In genomic region chr19:33333151-33333550, GRCh38 we compare ENCODE assay signal across 30 cellular contexts. TPM values are rescaled to one million over a fixed set of nuclear protein-coding genes. Genes with fewer than 3 reads are reported as not detected.
"Had no signal": no experiment of that assay in that cellular context is flagged by ENCODE, and none has a peak within 500 bp of the region (broad histone marks: within the 10 kb centered on the region; RNA-seq: fewer than 3 reads in every experiment).

No MANE protein-coding gene starts in this region.

- H3K36me3 ChIP-seq: MG63, Peyer's patch, SJSA1 had no signal

- H3K27me3 ChIP-seq: MG63, Peyer's patch had no signal

- H3K4me1 ChIP-seq: Peyer's patch, SJSA1 had no signal

- H3K9me3 ChIP-seq: MG63, Peyer's patch, SJSA1 had no signal

- H3K4me3 ChIP-seq: MG63, Peyer's patch, SJSA1 had no signal

- DNase-seq: Kasumi-1, KG1, MG63, NCI-H1048, NCI-H1092 treated with DMSO at 0.1 percent for 48 hours, NCI-H1105 treated with DMSO at 0.1 percent for 48 hours, NCI-H1417 treated with DMSO at 0.1 percent for 48 hours, NCI-H1436 treated with DMSO at 0.1 percent for 48 hours, NCI-H1694 treated with DMSO at 0.1 percent for 48 hours, NCI-H187 treated with DMSO at 0.1 percent for 48 hours, NCI-H2029, NCI-H2081, NCI-H2107, NCI-H2171, NCI-H226, NCI-H446 treated with DMSO at 0.1 percent for 48 hours, NCI-H510A, NCI-H526, NCI-H69, NCI-H748 treated with DMSO at 0.1 percent for 48 hours, NCI-H82, Peyer's patch, Right ventricle myocardium superior, RPMI8226, SHP77 treated with DMSO at 0.1 percent for 48 hours, SW 1271, T-helper 1 cell had no signal

- H3K27ac ChIP-seq: Peyer's patch, SJSA1 had no signal

- ATAC-seq: PC-3 had no signal

RNA-seq across cellular contexts. Expression of gene CEBPA, which starts 30.8 kb away (rescaled TPM):
- total RNA-seq: M059J had no signal
